In the genomic region with DNA sequence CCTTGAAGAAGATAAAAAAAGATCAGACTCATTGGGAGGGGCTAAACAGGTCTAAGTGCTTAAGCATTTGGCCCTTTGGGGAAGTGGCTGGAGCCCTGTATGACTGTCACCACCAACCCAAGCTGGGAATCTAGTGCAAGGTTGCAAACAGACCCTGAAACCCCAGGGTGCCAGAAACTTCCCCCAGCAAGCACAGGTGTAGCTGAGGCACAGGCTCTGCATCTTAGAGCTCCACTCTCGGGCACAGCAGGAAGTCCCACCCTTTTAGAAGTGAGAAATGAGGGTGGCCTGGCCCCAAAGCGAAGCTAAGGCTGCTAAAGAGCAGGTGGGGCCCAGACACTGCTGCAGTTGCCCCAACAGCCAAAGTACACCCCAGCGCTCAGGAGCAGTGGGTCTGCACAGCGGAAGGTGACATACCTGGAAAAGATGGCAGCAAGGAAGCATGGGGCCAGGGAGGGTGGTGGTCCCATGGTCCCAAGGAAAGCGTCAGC, we compare ENCODE assay signal across 9 cellular contexts. TPM values are rescaled to one million over a fixed set of nuclear protein-coding genes. Genes with fewer than 3 reads are reported as not detected.
DNase-seq lines count a peak whose midpoint lies in the region; ATAC-seq and TF ChIP-seq lines count a peak whose summit lies in the region.
"Had no signal": no experiment of that assay in that cellular context is flagged by ENCODE, and none has a peak within 500 bp of the region (broad histone marks: within the 10 kb centered on the region; RNA-seq: fewer than 3 reads in every experiment).

No MANE protein-coding gene starts in this region.

- H3K4me1 ChIP-seq in DND-41 (ENCODE audit: insufficient read depth, low read length), result peaks cover 4% of the 10 kb centered on the region; the same call in 1 of the 2 replicates

- H3K9me3 Mint-ChIP-seq in activated naive CD8-positive, alpha-beta T cell treated with anti-CD3 and anti-CD28 coated beads, Interleukin-2, amount 10 ng/mL, durations not matched to agents 7 days and 5 days, result no peaks in the 10 kb centered on the region
- H3K9me3 Mint-ChIP-seq in MCF 10A (ENCODE audit: unreplicated experiment), result no peaks in the 10 kb centered on the region

- no peaks in the 10 kb centered on the region for H3K9me3 ChIP-seq in DND-41 (ENCODE audit: insufficient read depth, low read length, severe bottlenecking)
- H3K9me3 ChIP-seq: neutrophil had no signal

- H3K27me3 ChIP-seq in DND-41 (ENCODE audit: insufficient read depth, low read length, poor library complexity), result no peaks in the 10 kb centered on the region
- H3K27me3 ChIP-seq: neutrophil had no signal

- no peak for DNase-seq in DND-41
- DNase-seq in activated naive CD8-positive, alpha-beta T cell treated with anti-CD3 and anti-CD28 coated beads, Interleukin-2, amount 10 ng/mL, durations not matched to agents 7 days and 5 days, result peak; percentile 32
- DNase-seq in foreskin melanocyte, result no peak
- no peak for DNase-seq in SW 1271 (lab: John Stamatoyannopoulos, UW)
- no peak for DNase-seq in NCI-H2029 (lab: John Stamatoyannopoulos, UW)
- DNase-seq in MCF 10A (ENCODE audit: unreplicated experiment), result no peak

- ATAC-seq in DND-41 (ENCODE audit: insufficient read depth, low read depth) (peak; percentile 65), GM19438 (IDR thresholded peaks at IDR 0.05; ENCODE audit: low read depth, unreplicated experiment) (peak; percentile 61), HG03442 (IDR thresholded peaks at IDR 0.05; ENCODE audit: unreplicated experiment) (peak; percentile 43)
- no peak for ATAC-seq in activated naive CD8-positive, alpha-beta T cell treated with anti-CD3 and anti-CD28 coated beads, Interleukin-2, amount 10 ng/mL, durations not matched to agents 7 days and 5 days (ENCODE audit: low read depth)

- no peaks in the 10 kb centered on the region for H3K36me3 ChIP-seq in DND-41 (ENCODE audit: insufficient read depth, low read length)
- H3K36me3 ChIP-seq: neutrophil had no signal

- no peak overlapping the region for H3K4me3 ChIP-seq in DND-41 (ENCODE audit: low read depth in 1 of 2, low read length in 2 of 2)

- no peaks in the 10 kb centered on the region for H4K20me1 ChIP-seq in DND-41 (ENCODE audit: insufficient read depth, low read length)

- H3K79me2 ChIP-seq in DND-41 (ENCODE audit: insufficient read depth, low read length), result no peaks in the 10 kb centered on the region

- H3K36me3 Mint-ChIP-seq in activated naive CD8-positive, alpha-beta T cell treated with anti-CD3 and anti-CD28 coated beads, Interleukin-2, amount 10 ng/mL, durations not matched to agents 7 days and 5 days, result peaks cover 2% of the 10 kb centered on the region
- H3K36me3 Mint-ChIP-seq in MCF 10A (ENCODE audit: insufficient read depth, unreplicated experiment), result no peaks in the 10 kb centered on the region

- no peak for TF ChIP-seq CTCF in DND-41 (IDR thresholded peaks at IDR 0.05; ENCODE audit: borderline replicate concordance, extremely low read depth, low read length, poor library complexity, severe bottlenecking)
- TF ChIP-seq CTCF in MCF 10A (IDR thresholded peaks at IDR 0.05; ENCODE audit: unreplicated experiment), result no peak

- H3K27ac ChIP-seq in DND-41 (ENCODE audit: low read length), result no peak overlapping the region
- H3K27ac ChIP-seq: neutrophil had no signal

- CTCF ChIA-PET in MCF 10A (lab: Yijun Ruan, JAX), result interaction anchor here (0.6 kb wide), 1 partner anchor 59 kb away, joined by 3 read pairs; no protein-coding TSS in a partner anchor

- POLR2A ChIA-PET in activated naive CD8-positive, alpha-beta T cell treated with anti-CD3 and anti-CD28 coated beads, Interleukin-2, amount 10 ng/mL, durations not matched to agents 7 days and 5 days (lab: Charles Lee), result interaction anchor here (0.5 to 0.6 kb wide), 2 partner anchors 48 to 55 kb away, joined by 3 read pairs; no protein-coding TSS in a partner anchor
- POLR2A ChIA-PET in MCF 10A (lab: Yijun Ruan, JAX), result interaction anchor here (1.0 kb wide), 1 partner anchor 126 kb away, joined by 3 read pairs; no protein-coding TSS in a partner anchor

- H3K9ac ChIP-seq in DND-41 (ENCODE audit: low read depth, low read length), result no peak overlapping the region

- H2AFZ ChIP-seq in DND-41 (ENCODE audit: low read depth, low read length), result no peak overlapping the region

- no peak overlapping the region for H3K4me2 ChIP-seq in DND-41 (ENCODE audit: insufficient read depth, low read length)

- H3K4me3 Mint-ChIP-seq in activated naive CD8-positive, alpha-beta T cell treated with anti-CD3 and anti-CD28 coated beads, Interleukin-2, amount 10 ng/mL, durations not matched to agents 7 days and 5 days, result no peak overlapping the region
- no peak overlapping the region for H3K4me3 Mint-ChIP-seq in MCF 10A (ENCODE audit: unreplicated experiment)

- H3K27ac Mint-ChIP-seq in activated naive CD8-positive, alpha-beta T cell treated with anti-CD3 and anti-CD28 coated beads, Interleukin-2, amount 10 ng/mL, durations not matched to agents 7 days and 5 days, result peak overlapping the region; percentile 71
- H3K27ac Mint-ChIP-seq in MCF 10A (ENCODE audit: low read depth, unreplicated experiment), result no peak overlapping the region

- peaks cover 19% of the 10 kb centered on the region for H3K4me1 Mint-ChIP-seq in activated naive CD8-positive, alpha-beta T cell treated with anti-CD3 and anti-CD28 coated beads, Interleukin-2, amount 10 ng/mL, durations not matched to agents 7 days and 5 days
- H3K4me1 Mint-ChIP-seq in MCF 10A (ENCODE audit: insufficient read depth, unreplicated experiment), result peaks cover 5% of the 10 kb centered on the region

- no TSS peak for BruUV-seq in MCF 10A (replicated peaks; lab: Mats Ljungman, UMichigan)

- peaks cover 1% of the 10 kb centered on the region for H3K27me3 Mint-ChIP-seq in activated naive CD8-positive, alpha-beta T cell treated with anti-CD3 and anti-CD28 coated beads, Interleukin-2, amount 10 ng/mL, durations not matched to agents 7 days and 5 days
- H3K27me3 Mint-ChIP-seq in MCF 10A (ENCODE audit: insufficient read depth, unreplicated experiment), result no peaks in the 10 kb centered on the region

- intact Hi-C loops in MCF 10A (cut with micrococcal nuclease), result no loop called here

RNA-seq across cellular contexts. Expression of a gene that starts 5.8 kb away (rescaled TPM):
- total RNA-seq in activated naive CD8-positive, alpha-beta T cell treated with anti-CD3 and anti-CD28 coated beads, Interleukin-2, amount 10 ng/mL, durations not matched to agents 7 days and 5 days, result 100 to 1,000 TPM; 128 to 134 TPM
- 63.8 and 64.5 TPM in 2 replicates for total RNA-seq in MCF 10A (2022)

RNA-seq across cellular contexts. Expression of a gene that starts 56.6 kb away (rescaled TPM):
- under 1 TPM; 0.39 to 0.54 TPM for total RNA-seq in activated naive CD8-positive, alpha-beta T cell treated with anti-CD3 and anti-CD28 coated beads, Interleukin-2, amount 10 ng/mL, durations not matched to agents 7 days and 5 days
- 132 and 190 TPM in 2 replicates for total RNA-seq in MCF 10A (2022)

Comparison
In these comparisons a context has a peak if more than half of its experiments do, and no peak if none do; other contexts are left out.
1. RNA of a gene that starts 56.6 kb away (total RNA-seq): 132 to 190 TPM in MCF 10A; 0.39 to 0.54 TPM in activated naive CD8-positive, alpha-beta T cell treated with anti-CD3 and anti-CD28 coated beads, Interleukin-2, amount 10 ng/mL, durations not matched to agents 7 days and 5 days; every median in the first group is over 10 times any median in the second.